In the genomic region with DNA sequence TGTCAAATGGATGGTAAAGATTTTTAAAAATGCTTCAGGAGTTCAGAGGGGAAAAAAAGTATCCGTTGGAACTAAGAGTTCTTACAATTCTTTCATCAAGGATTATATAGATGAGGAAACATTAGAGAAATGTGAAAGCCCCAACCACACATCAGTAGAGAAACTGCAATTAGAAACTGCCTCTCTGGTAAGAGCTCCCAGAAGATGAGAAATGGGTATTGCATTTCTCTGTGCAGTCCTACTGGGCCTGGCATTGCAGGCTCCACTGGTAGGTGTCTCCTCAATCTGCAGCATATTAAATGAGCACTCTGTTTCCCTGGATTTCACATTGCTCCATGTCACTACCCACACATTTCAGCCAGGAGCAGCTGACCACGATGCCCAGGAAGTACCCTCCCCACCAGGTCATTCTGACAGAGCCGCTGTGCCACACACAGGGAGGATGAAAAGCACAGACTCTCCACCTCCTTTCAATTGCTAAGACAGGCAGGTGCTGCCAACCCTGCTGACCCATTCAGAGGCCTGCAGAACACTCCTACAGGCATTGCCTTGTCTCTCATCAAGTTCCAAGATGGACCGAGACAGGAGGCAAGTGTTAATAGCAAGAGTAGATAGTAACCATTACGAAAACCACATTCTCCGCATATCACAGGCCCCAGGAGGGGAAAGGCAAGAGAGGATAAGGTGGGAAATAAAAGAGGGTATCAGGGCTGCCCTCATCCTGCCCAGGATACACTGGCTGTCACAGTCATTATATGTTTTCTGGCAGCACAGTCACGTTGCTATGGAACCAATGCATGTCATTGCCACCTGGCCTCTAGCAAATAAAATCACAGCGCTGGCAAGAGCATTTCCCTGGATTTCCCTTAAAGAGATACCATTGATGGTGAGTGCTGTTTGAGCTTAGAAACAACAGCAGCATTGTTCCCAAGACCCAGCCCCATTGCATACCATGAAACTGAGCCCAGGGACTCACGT, we compare ENCODE assay signal across 12 cellular contexts.
A peak's percentile ranks its signal among the peaks of the same experiment; 100 is the strongest.
DNase-seq lines count a peak whose midpoint lies in the region; ATAC-seq and TF ChIP-seq lines count a peak whose summit lies in the region.
"Had no signal": no experiment of that assay in that cellular context is flagged by ENCODE, and none has a peak within 500 bp of the region (broad histone marks: within the 10 kb centered on the region; RNA-seq: fewer than 3 reads in every experiment).

No MANE protein-coding gene starts in this region.

- H3K27me3 ChIP-seq in vagina: no peaks in the 10 kb centered on the region

- DNase-seq in NCI-H1436 (lab: John Stamatoyannopoulos, UW) (peak; percentile 24), NCI-H1436 treated with DMSO at 0.1 percent for 48 hours (lab: John Stamatoyannopoulos, UW) (no peak), NCI-H526 (lab: John Stamatoyannopoulos, UW) (peak; percentile 82 to 91), cerebellum (ENCODE audit: low spot score) (peak; percentile 38), progenitor cell of endocrine pancreas (ENCODE audit: low spot score, unreplicated experiment) (no peak), posterior vena cava (ENCODE audit: low spot score) (no peak), vagina (ENCODE audit: extremely low spot score in 2 of 2) (no peak)
- DNase-seq: activated CD8-positive, alpha-beta T cell treated with anti-CD3 and anti-CD28 coated beads, Interleukin-2, amount 10 ng/mL, durations not matched to agents 7 days and 5 days; activated naive CD8-positive, alpha-beta T cell treated with anti-CD3 and anti-CD28 coated beads for 36 hours; effector CD8-positive, alpha-beta T cell; hippocampal formation had no signal

- TF ChIP-seq POLR2A in vagina (IDR thresholded peaks at IDR 0.05): no peak

- TF ChIP-seq CTCF in progenitor cell of endocrine pancreas (IDR thresholded peaks at IDR 0.05; ENCODE audit: unreplicated experiment) (no peak), vagina (IDR thresholded peaks at IDR 0.05) (no peak)

- no peak for ATAC-seq in stimulated activated memory B cell treated with anti-CD40 and anti-IgM and Interleukin-4, amounts not matched to agents 10 μg/mL and 1 μg/mL and 100 μg/mL, for 72 hours
- ATAC-seq: activated CD8-positive, alpha-beta T cell treated with anti-CD3 and anti-CD28 coated beads, Interleukin-2, amount 10 ng/mL, durations not matched to agents 7 days and 5 days had no signal

- no peak overlapping the region for H3K4me3 ChIP-seq in vagina

- no peaks in the 10 kb centered on the region for H3K27me3 Mint-ChIP-seq in progenitor cell of endocrine pancreas
- no peaks in the 10 kb centered on the region for H3K27me3 Mint-ChIP-seq in stimulated activated memory B cell treated with anti-CD40 and anti-IgM and Interleukin-4, amounts not matched to agents 10 μg/mL and 1 μg/mL and 100 μg/mL, for 72 hours
- H3K27me3 Mint-ChIP-seq: activated naive CD8-positive, alpha-beta T cell treated with anti-CD3 and anti-CD28 coated beads for 36 hours had no signal

- intact Hi-C loops in posterior vena cava (cut with DNase I): loop anchor here (5.0 to 10.0 kb wide), 3 partner anchors 235 to 937 kb away; partner anchors contain the start of gene ATXN1 (in 1 of the 2)
- intact Hi-C loops in vagina (cut with DNase I): no loop called here

- H3K9me3 Mint-ChIP-seq in progenitor cell of endocrine pancreas (ENCODE audit: low read depth): no peaks in the 10 kb centered on the region
- no peaks in the 10 kb centered on the region for H3K9me3 Mint-ChIP-seq in stimulated activated memory B cell treated with anti-CD40 and anti-IgM and Interleukin-4, amounts not matched to agents 10 μg/mL and 1 μg/mL and 100 μg/mL, for 72 hours
- H3K9me3 Mint-ChIP-seq: activated naive CD8-positive, alpha-beta T cell treated with anti-CD3 and anti-CD28 coated beads for 36 hours had no signal

- H3K4me3 Mint-ChIP-seq in progenitor cell of endocrine pancreas (ENCODE audit: low read depth): no peak overlapping the region
- no peak overlapping the region for H3K4me3 Mint-ChIP-seq in stimulated activated memory B cell treated with anti-CD40 and anti-IgM and Interleukin-4, amounts not matched to agents 10 μg/mL and 1 μg/mL and 100 μg/mL, for 72 hours
- H3K4me3 Mint-ChIP-seq: activated CD8-positive, alpha-beta T cell treated with anti-CD3 and anti-CD28 coated beads, Interleukin-2, amount 10 ng/mL, durations not matched to agents 7 days and 5 days; activated naive CD8-positive, alpha-beta T cell treated with anti-CD3 and anti-CD28 coated beads for 36 hours had no signal

- peaks cover 12% of the 10 kb centered on the region for H3K4me1 ChIP-seq in vagina

- H3K36me3 Mint-ChIP-seq in progenitor cell of endocrine pancreas (ENCODE audit: insufficient read depth): peaks cover 10% of the 10 kb centered on the region
- H3K36me3 Mint-ChIP-seq in stimulated activated memory B cell treated with anti-CD40 and anti-IgM and Interleukin-4, amounts not matched to agents 10 μg/mL and 1 μg/mL and 100 μg/mL, for 72 hours: peaks cover 84% of the 10 kb centered on the region

- peaks cover 34% of the 10 kb centered on the region for H3K4me1 Mint-ChIP-seq in progenitor cell of endocrine pancreas (ENCODE audit: low read depth)
- H3K4me1 Mint-ChIP-seq in stimulated activated memory B cell treated with anti-CD40 and anti-IgM and Interleukin-4, amounts not matched to agents 10 μg/mL and 1 μg/mL and 100 μg/mL, for 72 hours: peaks cover 40% of the 10 kb centered on the region

- H3K9me3 ChIP-seq in vagina: no peaks in the 10 kb centered on the region

- no peak overlapping the region for H3K27ac ChIP-seq in vagina

- H3K27ac Mint-ChIP-seq in progenitor cell of endocrine pancreas: peak overlapping the region; percentile 94
- H3K27ac Mint-ChIP-seq in stimulated activated memory B cell treated with anti-CD40 and anti-IgM and Interleukin-4, amounts not matched to agents 10 μg/mL and 1 μg/mL and 100 μg/mL, for 72 hours: no peak overlapping the region
- H3K27ac Mint-ChIP-seq: activated CD8-positive, alpha-beta T cell treated with anti-CD3 and anti-CD28 coated beads, Interleukin-2, amount 10 ng/mL, durations not matched to agents 7 days and 5 days; activated naive CD8-positive, alpha-beta T cell treated with anti-CD3 and anti-CD28 coated beads for 36 hours had no signal

- H3K36me3 ChIP-seq in vagina: no peaks in the 10 kb centered on the region

Comparison
In these comparisons a context has a peak if more than half of its experiments do, and no peak if none do; other contexts are left out.
1. DNase-seq: peak in NCI-H1436 (single experiment), NCI-H526 (2 of 2) and cerebellum (single experiment); none in NCI-H1436 treated with DMSO at 0.1 percent for 48 hours (single experiment), progenitor cell of endocrine pancreas (single experiment), posterior vena cava (single experiment) and vagina (0 of 2).